Comparison of ENCODE assay signal across 22 cellular contexts in the genomic region with DNA sequence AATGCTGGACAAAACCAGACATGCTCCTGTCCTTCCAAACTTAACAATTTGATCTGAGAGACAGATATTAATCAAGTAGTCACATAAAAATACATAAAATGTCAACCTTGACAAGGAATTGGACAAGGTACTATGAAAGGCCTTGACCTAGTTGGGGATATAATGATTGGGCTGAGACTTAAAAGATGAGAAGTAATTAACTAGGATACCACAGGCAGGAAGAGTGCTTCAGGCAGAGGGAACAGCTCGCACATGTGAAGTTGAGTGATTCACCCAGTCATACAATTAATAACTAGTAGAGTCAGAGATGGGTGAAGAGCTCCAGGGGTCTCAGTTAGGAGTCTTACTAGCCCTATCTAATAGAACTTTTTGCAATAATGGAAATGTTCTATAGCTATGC.
DNase-seq lines count a peak whose midpoint lies in the region; ATAC-seq, FAIRE-seq and TF ChIP-seq lines count a peak whose summit lies in the region.
"Had no signal": no experiment of that assay in that cellular context is flagged by ENCODE, and none has a peak within 500 bp of the region (broad histone marks: within the 10 kb centered on the region; RNA-seq: fewer than 3 reads in every experiment).

No MANE protein-coding gene starts in this region.

- H3K4me2 ChIP-seq in PC-3 (ENCODE audit: low read length) = peak overlapping the region; percentile 55

- H3K36me3 ChIP-seq in PC-3 (ENCODE audit: low read depth, low read length) (peaks cover 19% of the 10 kb centered on the region; the same call in 1 of the 2 replicates), pancreas (no peaks in the 10 kb centered on the region)
- H3K36me3 ChIP-seq: Peyer's patch, suprapubic skin had no signal

- H3K4me3 Mint-ChIP-seq in mesothelial cell of epicardium = no peak overlapping the region
- H3K4me3 Mint-ChIP-seq: activated T-cell treated with anti-CD3 and anti-CD28 coated beads, Interleukin-2, amount 50 U/mL, for 72 hours; CD8-positive, alpha-beta T cell; endodermal cell; naive B cell had no signal

- H3K9me3 Mint-ChIP-seq in mesothelial cell of epicardium = peaks cover 47% of the 10 kb centered on the region

- intact Hi-C loops in PC-3 (cut with micrococcal nuclease) = loop anchor here (1.0 to 5.0 kb wide), 3 partner anchors 64 to 286 kb away; partner anchors contain the start of gene HMGA2
- intact Hi-C loops in pancreas (cut with DNase I) = no loop called here

- POLR2A ChIA-PET in AG04450 (lab: Yijun Ruan, JAX) = interaction anchor here (1.8 kb wide), 1 partner anchor 210 kb away, joined by 7 read pairs; no protein-coding TSS in a partner anchor
- POLR2A ChIA-PET in PC-3 (lab: Charles Lee; ENCODE audit: unreplicated experiment) = no interaction called here

- H2AFZ ChIP-seq in PC-3 (ENCODE audit: low read length) = no peak overlapping the region

- H3K27me3 ChIP-seq in AG04450 (ENCODE audit: control insufficient read depth, insufficient read depth, low read length) = no peaks in the 10 kb centered on the region
- H3K27me3 ChIP-seq in PC-3 (ENCODE audit: low read length) = no peaks in the 10 kb centered on the region
- no peaks in the 10 kb centered on the region for H3K27me3 ChIP-seq in pancreas
- H3K27me3 ChIP-seq: Peyer's patch, suprapubic skin had no signal

- TF ChIP-seq CTCF in AG04450 (IDR thresholded peaks at IDR 0.05; ENCODE audit: low read depth, low read length) (no peak), PC-3 (conservative IDR thresholded peaks at IDR 0.05; ENCODE audit: low read depth, low read length) (no peak), mesothelial cell of epicardium (IDR thresholded peaks at IDR 0.05; ENCODE audit: unreplicated experiment) (no peak), pancreas (IDR thresholded peaks at IDR 0.05) (no peak)

- H3K9me3 ChIP-seq in AG04450 (ENCODE audit: control insufficient read depth, insufficient read depth, low read length) (peaks cover 10% of the 10 kb centered on the region; the same call in 1 of the 2 replicates), PC-3 (ENCODE audit: low read length) (peaks cover 33% of the 10 kb centered on the region), pancreas (no peaks in the 10 kb centered on the region)

- no peaks in the 10 kb centered on the region for H3K9me2 ChIP-seq in PC-3 (replicated peaks; ENCODE audit: low read length)

- H3K4me1 Mint-ChIP-seq in mesothelial cell of epicardium = peaks cover 50% of the 10 kb centered on the region
- H3K4me1 Mint-ChIP-seq: endodermal cell, naive B cell had no signal

- DNase-seq in AG04450 (ENCODE audit: low read depth, low spot score) (no peak), PC-3 (no peak), epithelial cell of prostate (ENCODE audit: low read depth, low spot score) (no peak), mesothelial cell of epicardium (ENCODE audit: low spot score in 2 of 2, unreplicated experiment in 2 of 2) (no peak), T-helper 9 cell (no peak), pancreas (no peak), GM12892 (ENCODE audit: insufficient read length) (no peak), NCI-H1105 treated with DMSO at 0.1 percent for 48 hours (lab: John Stamatoyannopoulos, UW) (no peak)
- DNase-seq: activated naive CD4-positive, alpha-beta T cell treated with anti-CD3 and anti-CD28 coated beads, Interleukin-2, amount 50 U/mL, for 16 hours; activated T-cell treated with anti-CD3 and anti-CD28 coated beads, Interleukin-2, amount 50 U/mL, for 72 hours; anterior cingulate cortex; CD8-positive, alpha-beta T cell; endodermal cell; KBM-7; MV-4-11; naive B cell; NCI-H2029; NCI-H345; Peyer's patch had no signal

- H3K27ac ChIP-seq in AG04450 (ENCODE audit: low read depth, low read length) (peak overlapping the region; percentile 93), PC-3 (ENCODE audit: low read length) (peak overlapping the region; percentile 89), epithelial cell of prostate (peak overlapping the region; percentile 91), pancreas (no peak overlapping the region)
- H3K27ac ChIP-seq: Peyer's patch, suprapubic skin had no signal

- no peaks in the 10 kb centered on the region for H3K27me3 Mint-ChIP-seq in mesothelial cell of epicardium (ENCODE audit: low read depth)

- 78 to 91% methylated on average over 1 of the region's 1 CpG for WGBS in pancreas, 2 donors

- H3K27ac Mint-ChIP-seq in mesothelial cell of epicardium = peak overlapping the region; percentile 40
- H3K27ac Mint-ChIP-seq: activated T-cell treated with anti-CD3 and anti-CD28 coated beads, Interleukin-2, amount 50 U/mL, for 72 hours; CD8-positive, alpha-beta T cell; endodermal cell; naive B cell had no signal

- H3K79me2 ChIP-seq in PC-3 (ENCODE audit: low read length) = no peaks in the 10 kb centered on the region

- peaks cover 10% of the 10 kb centered on the region for H3F3A ChIP-seq in PC-3 (ENCODE audit: low read length, unreplicated experiment)

- no peak for TF ChIP-seq POLR2A in GM12892 (IDR thresholded peaks at IDR 0.05; ENCODE audit: low read depth, low read length)

- no TSS peak for BruUV-seq in PC-3 (replicated peaks; lab: Mats Ljungman, UMichigan)

- H3K9ac ChIP-seq in PC-3 (ENCODE audit: low read length) = peak overlapping the region; percentile 53

- FAIRE-seq in pancreas (lab: Jason Lieb, UNC) (no peak), GM12892 (lab: Jason Lieb, UNC) (no peak)
- FAIRE-seq: H1 had no signal

- H3K4me1 ChIP-seq in PC-3 (ENCODE audit: insufficient read depth, low read length) = peaks cover 50% of the 10 kb centered on the region
- no peaks in the 10 kb centered on the region for H3K4me1 ChIP-seq in pancreas
- H3K4me1 ChIP-seq: Peyer's patch had no signal

- ATAC-seq in PC-3 (no peak), pancreas (no peak)
- ATAC-seq: activated T-cell treated with anti-CD3 and anti-CD28 coated beads, Interleukin-2, amount 50 U/mL, for 72 hours; CD8-positive, alpha-beta T cell had no signal

- H3K36me3 Mint-ChIP-seq in mesothelial cell of epicardium = peaks cover 21% of the 10 kb centered on the region
- H3K36me3 Mint-ChIP-seq: CD8-positive, alpha-beta T cell; naive B cell had no signal

- CTCF ChIA-PET in AG04450 (lab: Charles Lee) (interaction anchor here (0.9 to 2.9 kb wide), 2 partner anchors 18 to 64 kb away, joined by 3 to 14 read pairs; no protein-coding TSS in a partner anchor), PC-3 (lab: Charles Lee) (interaction anchor here (1.7 kb wide), 1 partner anchor 64 kb away, joined by 10 read pairs; no protein-coding TSS in a partner anchor)

- H3K4me3 ChIP-seq in AG04450 (ENCODE audit: low read depth, low read length) (no peak overlapping the region), PC-3 (ENCODE audit: low read length) (no peak overlapping the region), pancreas (no peak overlapping the region)
- H3K4me3 ChIP-seq: lung, Peyer's patch, suprapubic skin had no signal

- H4K20me1 ChIP-seq in PC-3 (ENCODE audit: low read length) = no peaks in the 10 kb centered on the region

Comparison
In these comparisons a context has a peak if more than half of its experiments do, and no peak if none do; other contexts are left out.
1. H3K27ac ChIP-seq: peak in AG04450 (single experiment), PC-3 (single experiment) and epithelial cell of prostate (single experiment); none in pancreas (0 of 4).